ENCODE assay signal across 24 cellular contexts in the genomic region with DNA sequence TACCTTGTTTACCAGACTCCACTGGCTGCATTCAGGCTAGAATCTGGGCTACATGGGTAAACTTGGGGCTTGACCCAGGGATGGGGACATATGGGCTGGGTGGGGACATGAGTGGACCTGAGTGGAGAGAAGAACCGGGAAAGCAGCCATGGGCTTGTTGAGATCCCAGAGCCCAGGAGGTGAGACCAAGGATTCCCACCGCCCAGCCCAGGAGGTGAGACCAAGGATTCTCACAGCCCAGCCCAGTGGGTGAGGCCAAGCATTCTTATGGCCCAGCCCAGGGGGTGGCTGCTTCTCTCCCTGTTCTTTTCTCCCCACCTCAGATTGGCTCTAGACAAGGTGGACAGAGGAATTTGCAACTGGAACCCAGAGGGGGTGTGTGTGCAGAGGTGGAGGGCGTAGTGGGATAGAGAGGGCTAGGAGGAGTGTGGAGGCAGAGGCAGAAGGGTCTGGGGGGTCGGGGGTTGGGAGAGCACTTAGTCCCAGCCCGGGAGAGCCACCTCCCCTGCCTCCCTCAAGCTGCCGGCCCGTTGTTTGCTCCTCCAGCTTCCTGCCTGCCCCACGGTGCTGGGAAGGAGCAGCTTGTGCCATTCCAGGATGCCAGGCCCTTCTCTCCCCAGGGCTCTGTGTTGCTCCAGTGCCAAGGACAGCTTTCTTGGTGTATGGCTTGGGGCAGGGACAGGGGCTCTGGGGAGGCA. TPM values are rescaled to one million over a fixed set of nuclear protein-coding genes. Genes with fewer than 3 reads are reported as not detected.
DNase-seq lines count a peak whose midpoint lies in the region; ATAC-seq and TF ChIP-seq lines count a peak whose summit lies in the region.
"Had no signal": no experiment of that assay in that cellular context is flagged by ENCODE, and none has a peak within 500 bp of the region (broad histone marks: within the 10 kb centered on the region; RNA-seq: fewer than 3 reads in every experiment).

No MANE protein-coding gene starts in this region.

- H3K36me3 ChIP-seq in GM23338 (ENCODE audit: insufficient read depth), result no peaks in the 10 kb centered on the region
- H3K36me3 ChIP-seq in ovary, result no peaks in the 10 kb centered on the region
- H3K36me3 ChIP-seq: cardiac muscle cell, WERI-Rb-1 had no signal

- no peaks in the 10 kb centered on the region for H3K9me2 ChIP-seq in GM23338 (ENCODE audit: insufficient read depth)

- H3K27me3 Mint-ChIP-seq in GM23338 (ENCODE audit: insufficient read depth, low read depth, poor library complexity), result peaks cover 14% of the 10 kb centered on the region
- H3K27me3 Mint-ChIP-seq in HFFc6 (ENCODE audit: insufficient read depth), result no peaks in the 10 kb centered on the region; the same call in 1 of the 2 replicates
- no peaks in the 10 kb centered on the region for H3K27me3 Mint-ChIP-seq in MCF 10A (ENCODE audit: insufficient read depth, unreplicated experiment)

- no peak overlapping the region for H3K4me3 ChIP-seq in GM23338
- H3K4me3 ChIP-seq in right cardiac atrium (ENCODE audit: low read length), result no peak overlapping the region
- no peak overlapping the region for H3K4me3 ChIP-seq in ovary
- H3K4me3 ChIP-seq: cardiac muscle cell, lung, skin epidermis had no signal

- no TSS peak for BruUV-seq in MCF 10A (replicated peaks; lab: Mats Ljungman, UMichigan)

- CTCF ChIA-PET in MCF 10A (lab: Yijun Ruan, JAX), result interaction anchor here (1.0 to 1.1 kb wide), 2 partner anchors 25 to 316 kb away, joined by 3 read pairs; partner anchors contain the start of gene GLI2

- H3K36me3 Mint-ChIP-seq in GM23338 (ENCODE audit: low read depth) (no peaks in the 10 kb centered on the region), HFFc6 (ENCODE audit: low read depth) (peaks cover 14% of the 10 kb centered on the region), MCF 10A (ENCODE audit: insufficient read depth, unreplicated experiment) (no peaks in the 10 kb centered on the region)
- H3K36me3 Mint-ChIP-seq: activated CD4-positive, alpha-beta memory T cell treated with anti-CD3 and anti-CD28 coated beads for 36 hours had no signal

- peaks cover 16% of the 10 kb centered on the region; the same call in 1 of the 2 replicates for H3F3A ChIP-seq in GM23338 (replicated peaks; ENCODE audit: low read depth)

- H3K4me1 Mint-ChIP-seq in GM23338 (peaks cover 80% of the 10 kb centered on the region), HFFc6 (ENCODE audit: low read depth) (peaks cover 99% of the 10 kb centered on the region), MCF 10A (ENCODE audit: insufficient read depth, unreplicated experiment) (no peaks in the 10 kb centered on the region)

- peak overlapping the region; percentile 57; the same call in 1 of the 2 replicates for H3K4me2 ChIP-seq in GM23338

- H3K4me3 Mint-ChIP-seq in GM23338 (no peak overlapping the region), HFFc6 (peak overlapping the region; percentile 46; the same call in 1 of the 2 replicates), MCF 10A (ENCODE audit: unreplicated experiment) (no peak overlapping the region)
- H3K4me3 Mint-ChIP-seq: activated CD4-positive, alpha-beta memory T cell treated with anti-CD3 and anti-CD28 coated beads for 36 hours; T-helper 2 cell treated with Interferon-gamma antibody and Interleukin-4, amounts not matched to agents 5 μg/mL and 100 μg/mL, for 36 hours had no signal

- TF ChIP-seq CTCF in GM23338 (conservative IDR thresholded peaks at IDR 0.05; ENCODE audit: low read depth in 2 of 2), result no peak
- no peak for TF ChIP-seq CTCF in HFFc6 (IDR thresholded peaks at IDR 0.05)
- no peak for TF ChIP-seq CTCF in ovary (IDR thresholded peaks at IDR 0.05)
- no peak for TF ChIP-seq CTCF in MCF 10A (IDR thresholded peaks at IDR 0.05; ENCODE audit: unreplicated experiment)

- H3K9me3 ChIP-seq in right cardiac atrium (ENCODE audit: control insufficient read depth, low read length), result no peaks in the 10 kb centered on the region
- H3K9me3 ChIP-seq in ovary, result no peaks in the 10 kb centered on the region

- no peak for TF ChIP-seq POLR2A in ovary (IDR thresholded peaks at IDR 0.05)

- H3K27me3 ChIP-seq in GM23338 (ENCODE audit: insufficient read depth), result no peaks in the 10 kb centered on the region
- no peaks in the 10 kb centered on the region for H3K27me3 ChIP-seq in right cardiac atrium (ENCODE audit: control insufficient read depth, insufficient read depth)
- no peaks in the 10 kb centered on the region for H3K27me3 ChIP-seq in ovary
- H3K27me3 ChIP-seq: cardiac muscle cell had no signal

- H3K9me3 Mint-ChIP-seq in GM23338 (no peaks in the 10 kb centered on the region), HFFc6 (no peaks in the 10 kb centered on the region), MCF 10A (ENCODE audit: unreplicated experiment) (peaks cover 5% of the 10 kb centered on the region)
- H3K9me3 Mint-ChIP-seq: activated CD4-positive, alpha-beta memory T cell treated with anti-CD3 and anti-CD28 coated beads for 36 hours; T-helper 2 cell treated with Interferon-gamma antibody and Interleukin-4, amounts not matched to agents 5 μg/mL and 100 μg/mL, for 36 hours had no signal

- intact Hi-C loops in right cardiac atrium (cut with DNase I) (no loop called here), ovary (cut with DNase I) (no loop called here), MCF 10A (cut with micrococcal nuclease) (no loop called here)

- H3K27ac Mint-ChIP-seq in GM23338 (no peak overlapping the region), HFFc6 (peak overlapping the region; percentile 60), MCF 10A (ENCODE audit: low read depth, unreplicated experiment) (no peak overlapping the region)
- H3K27ac Mint-ChIP-seq: activated CD4-positive, alpha-beta memory T cell treated with anti-CD3 and anti-CD28 coated beads for 36 hours; T-helper 2 cell treated with Interferon-gamma antibody and Interleukin-4, amounts not matched to agents 5 μg/mL and 100 μg/mL, for 36 hours had no signal

- DNase-seq in GM23338 (ENCODE audit: low spot score) (no peak), HFFc6 (no peak), right cardiac atrium (peak in 2 of 3 donors; percentile 10 to 28), ovary (peak; percentile 7 to 43 (median 30)), GF-D8 (lab: John Stamatoyannopoulos, UW) (no peak), MCF 10A (ENCODE audit: unreplicated experiment) (no peak)
- DNase-seq in activated CD4-positive, alpha-beta T cell treated with anti-CD3 and anti-CD28 coated beads for 4 hours, result no peak
- DNase-seq: activated CD4-positive, alpha-beta memory T cell treated with anti-CD3 and anti-CD28 coated beads for 36 hours; activated gamma-delta T cell treated with Interleukin-2 at 50 U/mL for 16 hours; amniotic stem cell; hippocampal formation; KBM-7; NCI-H146; NCI-H2171; NCI-H524 treated with DMSO at 0.1 percent for 48 hours; stimulated activated naive CD4-positive, alpha-beta T cell treated with Interleukin-2 at 50 U/mL for 16 hours; WERI-Rb-1 had no signal

- peak overlapping the region; percentile 59; the same call in 1 of the 2 replicates for H3K27ac ChIP-seq in GM23338 (ENCODE audit: low read depth)
- H3K27ac ChIP-seq in right cardiac atrium (ENCODE audit: low read length), result no peak overlapping the region
- peak overlapping the region in 1 of 2 donors; percentile 89 for H3K27ac ChIP-seq in ovary
- H3K27ac ChIP-seq: cardiac muscle cell, epithelial cell of prostate, RWPE1, WERI-Rb-1 had no signal

- H3K4me1 ChIP-seq in GM23338 (ENCODE audit: insufficient read depth) (peaks cover 66% of the 10 kb centered on the region), right cardiac atrium (ENCODE audit: control insufficient read depth, insufficient read depth, low read length) (peaks cover 9% of the 10 kb centered on the region), ovary (ENCODE audit: insufficient read depth) (peaks cover 70% of the 10 kb centered on the region)

- ATAC-seq in GM23338, result no peak
- ATAC-seq in right cardiac atrium, result no peak
- ATAC-seq in GM18517 (IDR thresholded peaks at IDR 0.05; ENCODE audit: unreplicated experiment), result no peak

- TF ChIP-seq EP300 in ovary (IDR thresholded peaks at IDR 0.05), result no peak

- POLR2A ChIA-PET in MCF 10A (lab: Yijun Ruan, JAX), result no interaction called here

- peaks cover 65% of the 10 kb centered on the region for H4K20me1 ChIP-seq in GM23338 (replicated peaks; ENCODE audit: insufficient read depth)

- peaks cover 100% of the 10 kb centered on the region for H3K79me2 ChIP-seq in GM23338 (replicated peaks; ENCODE audit: insufficient read depth)

- 68% methylated on average over 8 of the region's 8 CpGs for WGBS in right cardiac atrium
- WGBS in ovary, 3 donors, result 38 to 60% (median 47%) methylated on average over 8 of the region's 8 CpGs

- H2AFZ ChIP-seq in GM23338, result no peak overlapping the region

TF ChIP-seq in GM23338, 12 proteins besides CTCF, POLR2A, EP300 and RAD21:
- TF ChIP-seq ETS1 (IDR thresholded peaks at IDR 0.05), result no peak
- TF ChIP-seq NANOG (IDR thresholded peaks at IDR 0.05; ENCODE audit: borderline replicate concordance), result no peak

RNA-seq across cellular contexts. Expression of gene GLI2, which starts 25.6 kb away (rescaled TPM):
- total RNA-seq in GM23338 (2014; rRNA removed; shearing (Covaris generic)), result 41.7 and 53.6 TPM in 2 replicates
- polyA plus RNA-seq in GM23338 (2016; fragmentation: Nextera tagmentation; extraction: Ambion mirVana) (57.0 and 67.1 TPM in 2 replicates), right cardiac atrium (0.86 TPM), ovary (10 to 100 TPM in 1 of 2 donors, 1 to 10 TPM in 1; 5.9 to 18.5 TPM)
- 10 to 100 TPM; 40.2 to 46.1 (median 41.9) TPM for total RNA-seq in HFFc6 (2021; fragmentation: NEBNext Ultra II Directional; extraction: Animal tissue kit (Norgen Biotek cat#: 25700))
- total RNA-seq in right cardiac atrium (1 to 10 TPM; 2.8 to 4.8 (median 4.4) TPM), ovary (10 to 100 TPM in 6 of 7 donors, 1 to 10 TPM in 1; 6.9 to 53.0 (median 38.9) TPM), MCF 10A (2022) (0.61 and 0.74 TPM in 2 replicates)
- total RNA-seq: activated CD4-positive, alpha-beta memory T cell treated with anti-CD3 and anti-CD28 coated beads for 36 hours had no signal

Comparison
In these comparisons a context has a peak if more than half of its experiments do, and no peak if none do; other contexts are left out.
1. DNase-seq: peak in right cardiac atrium (2 of 3) and ovary (5 of 5); none in GM23338 (single experiment), HFFc6 (single experiment), GF-D8 (single experiment), MCF 10A (single experiment) and activated CD4-positive, alpha-beta T cell treated with anti-CD3 and anti-CD28 coated beads for 4 hours (0 of 2).